ENCODE assay signal across 8 cellular contexts in genomic region chr6:111591370-111591900, GRCh38. TPM values are rescaled to one million over a fixed set of nuclear protein-coding genes. Genes with fewer than 3 reads are reported as not detected.
DNase-seq lines count a peak whose midpoint lies in the region; ATAC-seq and TF ChIP-seq lines count a peak whose summit lies in the region.

No MANE protein-coding gene starts in this region.

- H3K4me1 Mint-ChIP-seq in activated CD4-positive, alpha-beta memory T cell treated with anti-CD3 and anti-CD28 coated beads, Interleukin-2, amount 10 ng/mL, durations not matched to agents 7 days and 5 days = peaks cover 9% of the 10 kb centered on the region

- H3K9ac ChIP-seq in rectal smooth muscle tissue (ENCODE audit: low read length) = no peak overlapping the region

- peaks cover 29% of the 10 kb centered on the region for H3K36me3 Mint-ChIP-seq in activated CD4-positive, alpha-beta memory T cell treated with anti-CD3 and anti-CD28 coated beads, Interleukin-2, amount 10 ng/mL, durations not matched to agents 7 days and 5 days (ENCODE audit: low read depth)

- TF ChIP-seq CTCF in fibroblast of mammary gland (conservative IDR thresholded peaks at IDR 0.05; ENCODE audit: control insufficient read depth, insufficient read depth, low read depth, low read length) = no peak

- CTCF ChIA-PET in activated CD4-positive, alpha-beta memory T cell treated with anti-CD3 and anti-CD28 coated beads, Interleukin-2, amount 10 ng/mL, durations not matched to agents 7 days and 5 days (lab: Charles Lee) = no interaction called here

- H3K36me3 ChIP-seq in rectal smooth muscle tissue (ENCODE audit: control insufficient read depth, insufficient read depth, low read length) = no peaks in the 10 kb centered on the region

- no peak for ATAC-seq in HG02852 (IDR thresholded peaks at IDR 0.05; ENCODE audit: unreplicated experiment)

- peak overlapping the region; percentile 71 for H3K27ac ChIP-seq in rectal smooth muscle tissue (ENCODE audit: low read depth, low read length)

- no peak overlapping the region for H3K27ac Mint-ChIP-seq in activated CD4-positive, alpha-beta memory T cell treated with anti-CD3 and anti-CD28 coated beads, Interleukin-2, amount 10 ng/mL, durations not matched to agents 7 days and 5 days

- H3K9me3 Mint-ChIP-seq in activated CD4-positive, alpha-beta memory T cell treated with anti-CD3 and anti-CD28 coated beads, Interleukin-2, amount 10 ng/mL, durations not matched to agents 7 days and 5 days = no peaks in the 10 kb centered on the region

- no peak overlapping the region for H3K4me3 Mint-ChIP-seq in activated CD4-positive, alpha-beta memory T cell treated with anti-CD3 and anti-CD28 coated beads, Interleukin-2, amount 10 ng/mL, durations not matched to agents 7 days and 5 days

- no peaks in the 10 kb centered on the region for H3K27me3 Mint-ChIP-seq in activated CD4-positive, alpha-beta memory T cell treated with anti-CD3 and anti-CD28 coated beads, Interleukin-2, amount 10 ng/mL, durations not matched to agents 7 days and 5 days

- DNase-seq in Daoy (ENCODE audit: low read depth) = peak; percentile 98
- peak; percentile 29 for DNase-seq in RKO (ENCODE audit: low spot score)
- DNase-seq in fibroblast of mammary gland (ENCODE audit: low read depth) = peak; percentile 100
- DNase-seq in OCI-M2 (lab: John Stamatoyannopoulos, UW; ENCODE audit: unreplicated experiment) = no peak
- no peak for DNase-seq in activated CD4-positive, alpha-beta memory T cell treated with anti-CD3 and anti-CD28 coated beads, Interleukin-2, amount 10 ng/mL, durations not matched to agents 7 days and 5 days
- DNase-seq in 8988T = no peak

- H3K4me3 ChIP-seq in fibroblast of mammary gland (ENCODE audit: control insufficient read depth, low read depth, low read length) (peak overlapping the region; percentile 22), rectal smooth muscle tissue (ENCODE audit: low read length) (no peak overlapping the region)

- H3K4me1 ChIP-seq in rectal smooth muscle tissue (ENCODE audit: control insufficient read depth, insufficient read depth, low read length) = peaks cover 25% of the 10 kb centered on the region

- no peaks in the 10 kb centered on the region for H3K27me3 ChIP-seq in rectal smooth muscle tissue (ENCODE audit: control insufficient read depth, insufficient read depth, low read length)

- POLR2A ChIA-PET in activated CD4-positive, alpha-beta memory T cell treated with anti-CD3 and anti-CD28 coated beads, Interleukin-2, amount 10 ng/mL, durations not matched to agents 7 days and 5 days (lab: Charles Lee) = no interaction called here

RNA-seq across cellular contexts. Expression of gene TRAF3IP2, which starts 14.2 kb away (rescaled TPM):
- 26.3 and 35.0 TPM in 2 replicates for total RNA-seq in Daoy (2014; rRNA removed; shearing (Covaris generic))
- 10 to 100 TPM; 25.2 to 29.6 TPM for total RNA-seq in activated CD4-positive, alpha-beta memory T cell treated with anti-CD3 and anti-CD28 coated beads, Interleukin-2, amount 10 ng/mL, durations not matched to agents 7 days and 5 days

Comparison
In these comparisons a context has a peak if more than half of its experiments do, and no peak if none do; other contexts are left out.
1. DNase-seq: peak in Daoy (single experiment), RKO (single experiment) and fibroblast of mammary gland (single experiment); none in OCI-M2 (single experiment), activated CD4-positive, alpha-beta memory T cell treated with anti-CD3 and anti-CD28 coated beads, Interleukin-2, amount 10 ng/mL, durations not matched to agents 7 days and 5 days (single experiment) and 8988T (single experiment).